19 cellular contexts compared by ENCODE assay signal in the genomic region with DNA sequence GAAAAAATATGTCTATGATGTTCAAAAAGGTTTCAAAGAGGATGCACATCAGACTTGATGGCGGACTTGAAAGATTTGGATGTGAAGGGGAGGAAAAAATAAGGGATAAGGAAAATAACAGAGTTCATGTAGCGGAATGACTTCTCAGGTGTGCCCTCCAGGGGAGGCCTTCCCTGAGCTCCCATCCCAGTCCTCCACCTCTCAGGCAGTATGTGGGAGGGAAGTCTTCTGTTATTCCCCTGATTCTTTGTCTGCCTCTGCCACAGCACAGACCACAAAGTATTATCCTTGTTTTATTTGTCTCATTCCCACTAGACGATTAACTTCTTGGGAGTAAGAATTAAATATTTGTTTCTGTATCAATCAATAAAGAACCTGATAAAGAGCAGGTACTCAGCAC.
"Had no signal": no experiment of that assay in that cellular context is flagged by ENCODE, and none has a peak within 500 bp of the region (broad histone marks: within the 10 kb centered on the region; RNA-seq: fewer than 3 reads in every experiment).

No MANE protein-coding gene starts in this region.

- H3K4me3 Mint-ChIP-seq: activated CD4-positive, alpha-beta memory T cell treated with anti-CD3 and anti-CD28 coated beads for 36 hours; activated naive CD8-positive, alpha-beta T cell treated with anti-CD3 and anti-CD28 coated beads for 36 hours; dendritic cell treated with granulocyte-macrophage colony-stimulating factor and Interleukin-4, amounts not matched to agents 40 ng/mL and 50 ng/mL, for 4 days; nephron; T-helper 17 cell had no signal

- H3K4me3 ChIP-seq: right lobe of liver had no signal

- FAIRE-seq: small intestine had no signal

- H3K4me1 ChIP-seq: parathyroid adenoma had no signal

- H3K27me3 ChIP-seq: right lobe of liver had no signal

- H3K27me3 Mint-ChIP-seq: activated CD4-positive, alpha-beta memory T cell treated with anti-CD3 and anti-CD28 coated beads for 36 hours; activated naive CD8-positive, alpha-beta T cell treated with anti-CD3 and anti-CD28 coated beads for 36 hours; dendritic cell treated with granulocyte-macrophage colony-stimulating factor and Interleukin-4, amounts not matched to agents 40 ng/mL and 50 ng/mL, for 4 days; T-helper 17 cell had no signal

- H3K79me2 ChIP-seq: parathyroid adenoma had no signal

- ATAC-seq: right lobe of liver, T-helper 17 cell had no signal

- H3K9ac ChIP-seq: parathyroid adenoma had no signal

- H3K9me3 ChIP-seq: right lobe of liver had no signal

- H3K9me3 Mint-ChIP-seq: activated CD4-positive, alpha-beta memory T cell treated with anti-CD3 and anti-CD28 coated beads for 36 hours; activated naive CD8-positive, alpha-beta T cell treated with anti-CD3 and anti-CD28 coated beads for 36 hours; dendritic cell treated with granulocyte-macrophage colony-stimulating factor and Interleukin-4, amounts not matched to agents 40 ng/mL and 50 ng/mL, for 4 days; nephron had no signal

- H2AFZ ChIP-seq: parathyroid adenoma had no signal

- H3K36me3 Mint-ChIP-seq: activated CD4-positive, alpha-beta memory T cell treated with anti-CD3 and anti-CD28 coated beads for 36 hours had no signal

- H3K27ac ChIP-seq: parathyroid adenoma, right lobe of liver had no signal

- H3K36me3 ChIP-seq: right lobe of liver had no signal

- H3K27ac Mint-ChIP-seq: activated CD4-positive, alpha-beta memory T cell treated with anti-CD3 and anti-CD28 coated beads for 36 hours; activated naive CD8-positive, alpha-beta T cell treated with anti-CD3 and anti-CD28 coated beads for 36 hours; dendritic cell treated with granulocyte-macrophage colony-stimulating factor and Interleukin-4, amounts not matched to agents 40 ng/mL and 50 ng/mL, for 4 days; T-helper 17 cell had no signal

- DNase-seq: activated CD4-positive, alpha-beta memory T cell treated with anti-CD3 and anti-CD28 coated beads for 36 hours; activated CD4-positive, alpha-beta T cell treated with anti-CD3 and anti-CD28 coated beads for 48 hours; activated naive CD4-positive, alpha-beta T cell treated with Interleukin-2 at 50 U/mL for 16 hours; activated naive CD8-positive, alpha-beta T cell treated with anti-CD3 and anti-CD28 coated beads for 36 hours; activated T-cell treated with anti-CD3 and anti-CD28 coated beads, Interleukin-2, amount 50 U/mL, for 48 hours; amniotic stem cell; effector CD4-positive, alpha-beta T cell; erythroblast; foreskin fibroblast; right lobe of liver; small intestine; stimulated activated CD4-positive, alpha-beta T cell treated with anti-CD3 and anti-CD28 coated beads, Interleukin-15, amount 100 ng/mL, for 24 hours; stimulated activated CD8-positive, alpha-beta memory T cell treated with anti-CD3 and anti-CD28 coated beads, Interleukin-4, amount 100 ng/mL, for 48 hours; stimulated activated naive CD4-positive, alpha-beta T cell treated with Interleukin-2 at 50 U/mL for 16 hours; SW 1271; T-helper 17 cell had no signal

- H3K4me1 Mint-ChIP-seq: activated naive CD8-positive, alpha-beta T cell treated with anti-CD3 and anti-CD28 coated beads for 36 hours had no signal
